In genomic region chr22:43187171-43188099, GRCh38 we compare ENCODE assay signal across 8 cellular contexts. TPM values are rescaled to one million over a fixed set of nuclear protein-coding genes. Genes with fewer than 3 reads are reported as not detected.
DNase-seq lines count a peak whose midpoint lies in the region; ATAC-seq and TF ChIP-seq lines count a peak whose summit lies in the region.

No MANE protein-coding gene starts in this region.

- no peaks in the 10 kb centered on the region for H3K9me3 Mint-ChIP-seq in neural progenitor cell

- TF ChIP-seq EP300 in stomach (IDR thresholded peaks at IDR 0.05): no peak

- H3K9me2 ChIP-seq in HCT116 (ENCODE audit: insufficient read depth) (no peaks in the 10 kb centered on the region), MM.1S (replicated peaks; ENCODE audit: insufficient read depth, low read length) (no peaks in the 10 kb centered on the region)

- peak overlapping the region; percentile 42 for H3K27ac Mint-ChIP-seq in neural progenitor cell

- CTCF ChIA-PET in HCT116 (lab: Charles Lee): interaction anchor here (0.7 to 1.4 kb wide), 9 partner anchors 9 to 240 kb away, joined by 3 to 11 read pairs (median 6); no protein-coding TSS in a partner anchor

- TF ChIP-seq POLR2A in HCT116 (IDR thresholded peaks at IDR 0.05; ENCODE audit: borderline replicate concordance, extremely low read depth, insufficient read depth, insufficient read length) (peak; percentile 95), stomach (IDR thresholded peaks at IDR 0.05) (peak in 2 of 4 donors; percentile 11 to 13)

- H3K4me3 ChIP-seq in HCT116 (replicated peaks in 1 of 2; ENCODE audit: low read depth in 1 of 2, low read length in 2 of 2) (peak overlapping the region; percentile 73 to 83), MM.1S (ENCODE audit: low read length) (peak overlapping the region; percentile 75), foreskin fibroblast (ENCODE audit: low read depth in 1 of 2, low read length in 2 of 2) (peak overlapping the region; percentile 45 to 63), neural progenitor cell (peak overlapping the region; percentile 26), stomach (peak overlapping the region; percentile 41 to 91 (median 68))

- peaks cover 28% of the 10 kb centered on the region for H3K4me1 Mint-ChIP-seq in neural progenitor cell

- H3K9ac ChIP-seq in HCT116 (ENCODE audit: low read length): peak overlapping the region; percentile 80
- H3K9ac ChIP-seq in MM.1S (ENCODE audit: low read length): peak overlapping the region; percentile 65
- no peak overlapping the region for H3K9ac ChIP-seq in neural progenitor cell

- H3K27me3 Mint-ChIP-seq in neural progenitor cell (ENCODE audit: insufficient read depth, low read depth): peaks cover 4% of the 10 kb centered on the region

- H3K36me3 Mint-ChIP-seq in neural progenitor cell: no peaks in the 10 kb centered on the region

- peak; percentile 32 to 65 (median 45); a peak in 5 of 6 replicates for TF ChIP-seq CTCF in HCT116 (IDR thresholded peaks at IDR 0.05 in 2 of 3, conservative IDR thresholded peaks at IDR 0.05 in 1 of 3; ENCODE audit: borderline replicate concordance in 1 of 3, insufficient read depth in 1 of 3, low read depth in 2 of 3, low read length in 2 of 3)
- TF ChIP-seq CTCF in MM.1S (IDR thresholded peaks at IDR 0.05; ENCODE audit: low read length): peak; percentile 57
- peak; percentile 16 for TF ChIP-seq CTCF in foreskin fibroblast (IDR thresholded peaks at IDR 0.05; ENCODE audit: low read depth, low read length)
- TF ChIP-seq CTCF in neural progenitor cell (IDR thresholded peaks at IDR 0.05): peak; percentile 69
- peak in 4 of 7 experiments; percentile 64 to 85 (median 73) for TF ChIP-seq CTCF in stomach (IDR thresholded peaks at IDR 0.05)

- no peaks in the 10 kb centered on the region for H3K9me3 ChIP-seq in HCT116 (ENCODE audit: control insufficient read depth in 1 of 2, insufficient read depth in 1 of 2, low read depth in 1 of 2, low read length in 2 of 2)
- no peaks in the 10 kb centered on the region for H3K9me3 ChIP-seq in MM.1S (replicated peaks; ENCODE audit: insufficient read depth, low read length)
- H3K9me3 ChIP-seq in neural progenitor cell (ENCODE audit: low read depth): no peaks in the 10 kb centered on the region
- H3K9me3 ChIP-seq in stomach: no peaks in the 10 kb centered on the region

- POLR2A ChIA-PET in HCT116 (lab: Charles Lee): interaction anchor here (0.9 to 1.4 kb wide), 7 partner anchors 9 to 572 kb away, joined by 3 to 9 read pairs (median 4); partner anchors contain the start of gene POLDIP3

- H3K36me3 ChIP-seq in HCT116 (ENCODE audit: control insufficient read depth in 1 of 2, insufficient read depth in 2 of 2, low read length in 2 of 2) (peaks cover 0 to 10% of the 10 kb centered on the region in 2 experiments; a peak in 2 of 4 replicates), MM.1S (replicated peaks; ENCODE audit: insufficient read depth, low read length) (no peaks in the 10 kb centered on the region), neural progenitor cell (no peaks in the 10 kb centered on the region), stomach (peaks cover 0 to 6% (median 4%) of the 10 kb centered on the region in 4 donors)

- intact Hi-C loops in HCT116 (cut with micrococcal nuclease) (no loop called here), stomach (cut with DNase I; ENCODE audit: low total_unique reads) (no loop called here)

- H4K20me1 ChIP-seq in HCT116 (ENCODE audit: insufficient read depth): no peaks in the 10 kb centered on the region
- H4K20me1 ChIP-seq in MM.1S (ENCODE audit: insufficient read depth, low read length): no peaks in the 10 kb centered on the region
- H4K20me1 ChIP-seq in neural progenitor cell (ENCODE audit: low read depth): peaks cover 34% of the 10 kb centered on the region

- H2AFZ ChIP-seq in HCT116 (ENCODE audit: low read depth, low read length, poor library complexity, severe bottlenecking): peak overlapping the region; percentile 78
- H2AFZ ChIP-seq in MM.1S (ENCODE audit: low read length): peak overlapping the region; percentile 92
- H2AFZ ChIP-seq in neural progenitor cell (replicated peaks): peak overlapping the region; percentile 6

- peak; percentile 89 for ATAC-seq in HCT116

- H3K27me3 ChIP-seq in HCT116 (ENCODE audit: insufficient read depth, low read length): no peaks in the 10 kb centered on the region
- H3K27me3 ChIP-seq in MM.1S (replicated peaks; ENCODE audit: insufficient read depth, low read length): peaks cover 12% of the 10 kb centered on the region; the same call in 1 of the 2 replicates
- H3K27me3 ChIP-seq in neural progenitor cell: no peaks in the 10 kb centered on the region
- no peaks in the 10 kb centered on the region for H3K27me3 ChIP-seq in stomach

- H3K27ac ChIP-seq in HCT116 (ENCODE audit: low read depth, low read length) (peak overlapping the region; percentile 64), MM.1S (ENCODE audit: low read length) (peak overlapping the region; percentile 77), neural progenitor cell (no peak overlapping the region), stomach (peak overlapping the region; percentile 90 to 96 (median 93))

- no peak; the same call in 1 of the 2 replicates for TF ChIP-seq RAD21 in HCT116 (IDR thresholded peaks at IDR 0.05; ENCODE audit: low read depth)

- H3K4me3 Mint-ChIP-seq in neural progenitor cell: peak overlapping the region; percentile 79

- H3K79me2 ChIP-seq in HCT116 (ENCODE audit: insufficient read depth, low read length) (peaks cover 42% of the 10 kb centered on the region), MM.1S (ENCODE audit: low read length) (peaks cover 39% of the 10 kb centered on the region), neural progenitor cell (ENCODE audit: low read depth) (peaks cover 31% of the 10 kb centered on the region)

- DNase-seq in GM04503 (ENCODE audit: low read depth) (peak; percentile 46), HCT116 (ENCODE audit: low read depth, low spot score) (peak; percentile 90), MM.1S (peak; percentile 96), SHP77 (lab: John Stamatoyannopoulos, UW) (peak; percentile 93 to 96), activated gamma-delta T cell (lab: John Stamatoyannopoulos, UW) (peak; percentile 94), foreskin fibroblast (peak; percentile 93 to 98), neural progenitor cell (ENCODE audit: low spot score) (peak; percentile 96), stomach (peak; percentile 98)

- no TSS peak for BruUV-seq in HCT116 (replicated peaks; lab: Mats Ljungman, UMichigan)

- RAD21 ChIA-PET in HCT116 (lab: Charles Lee; ENCODE audit: low non-redundant PET in 1 of 2, low total read pairs in 2 of 2, uncharacterized antibody in 2 of 2, unreplicated experiment in 2 of 2): interaction anchor here (0.6 to 1.2 kb wide), 2 partner anchors 9 to 41 kb away, joined by 4 to 5 read pairs; no protein-coding TSS in a partner anchor

- H3K4me1 ChIP-seq in HCT116 (ENCODE audit: control insufficient read depth in 1 of 2, insufficient read depth in 2 of 2, low read length in 2 of 2) (peaks cover 9 to 36% of the 10 kb centered on the region in 2 experiments; a peak in 3 of 4 replicates), MM.1S (ENCODE audit: low read length) (peaks cover 6% of the 10 kb centered on the region), neural progenitor cell (peaks cover 14% of the 10 kb centered on the region), stomach (peaks cover 20 to 46% (median 42%) of the 10 kb centered on the region in 4 donors)

- H3F3A ChIP-seq in MM.1S (ENCODE audit: insufficient read depth, low read length) (peaks cover 7% of the 10 kb centered on the region), neural progenitor cell (ENCODE audit: low read depth) (peaks cover 26% of the 10 kb centered on the region)

- H3K4me2 ChIP-seq in HCT116 (ENCODE audit: low read length) (peak overlapping the region; percentile 93), MM.1S (ENCODE audit: low read depth, low read length) (peak overlapping the region; percentile 88), neural progenitor cell (peak overlapping the region; percentile 64)

- 4 to 10% (median 6%) methylated on average over 37 to 58 of the region's 86 CpGs for WGBS in stomach, 5 donors

TF ChIP-seq in HCT116, 20 proteins besides CTCF, POLR2A, EP300 and RAD21 (continues in another document):
- TF ChIP-seq YY1 (IDR thresholded peaks at IDR 0.05; ENCODE audit: extremely low read depth, insufficient replicate concordance, low read depth, low read length) (peak; percentile 50), ZNF274 (IDR thresholded peaks at IDR 0.05; ENCODE audit: low read depth, low read length) (no peak), MAX (IDR thresholded peaks at IDR 0.05) (peak; percentile 77), TCF7L2 (IDR thresholded peaks at IDR 0.05; ENCODE audit: borderline replicate concordance, extremely low read depth, insufficient read depth, insufficient read length) (peak; percentile 71), ZFX (IDR thresholded peaks at IDR 0.05) (peak; percentile 64), CBX3 (IDR thresholded peaks at IDR 0.05; ENCODE audit: low read depth) (peak; percentile 99), EGR1 (IDR thresholded peaks at IDR 0.05; ENCODE audit: low read depth) (peak; percentile 51; the same call in 1 of the 2 replicates), EZH2phosphoT487 (IDR thresholded peaks at IDR 0.05; ENCODE audit: borderline replicate concordance) (no peak), SRF (IDR thresholded peaks at IDR 0.05; ENCODE audit: low read depth) (no peak; the same call in 1 of the 2 replicates), POLR2AphosphoS5 (IDR thresholded peaks at IDR 0.05; ENCODE audit: low read depth, low read length) (peak; percentile 96)
- TF ChIP-seq, protein P1, sequence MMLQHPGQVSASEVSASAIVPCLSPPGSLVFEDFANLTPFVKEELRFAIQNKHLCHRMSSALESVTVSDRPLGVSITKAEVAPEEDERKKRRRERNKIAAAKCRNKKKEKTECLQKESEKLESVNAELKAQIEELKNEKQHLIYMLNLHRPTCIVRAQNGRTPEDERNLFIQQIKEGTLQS (IDR thresholded peaks at IDR 0.05): no peak

RNA-seq across cellular contexts. Expression of gene TTLL12, which starts 0.5 kb away (rescaled TPM):
- 100 TPM for total RNA-seq in HCT116 (2021; ENCODE audit: unreplicated experiment)
- polyA plus RNA-seq in HCT116 (2012): 69.1 and 73.8 TPM in 2 replicates
- total RNA-seq in neural progenitor cell (ENCODE audit: low replicate concordance): 27.8 and 73.2 TPM in 2 replicates
- total RNA-seq in stomach: 10 to 100 TPM in 4 of 5 donors, 1 to 10 TPM in 1; 4.1 to 64.3 (median 18.7) TPM
- 10 to 100 TPM; 27.6 to 45.3 (median 32.7) TPM for polyA plus RNA-seq in stomach

RNA-seq across cellular contexts. Expression of gene TSPO, which starts 36.1 kb away (rescaled TPM):
- total RNA-seq in HCT116 (2021; ENCODE audit: unreplicated experiment) (192 TPM), neural progenitor cell (ENCODE audit: low replicate concordance) (1.6 and 9.9 TPM in 2 replicates), stomach (100 to 1,000 TPM; 198 to 421 (median 397) TPM)
- 201 and 205 TPM in 2 replicates for polyA plus RNA-seq in HCT116 (2012)
- polyA plus RNA-seq in stomach: 100 to 1,000 TPM; 323 to 489 (median 362) TPM

RNA-seq across cellular contexts. Expression of gene MCAT, which starts 44.2 kb away (rescaled TPM):
- 34.8 TPM for total RNA-seq in HCT116 (2021; ENCODE audit: unreplicated experiment)
- 19.0 and 20.8 TPM in 2 replicates for polyA plus RNA-seq in HCT116 (2012)
- 10.5 and 25.4 TPM in 2 replicates for total RNA-seq in neural progenitor cell (ENCODE audit: low replicate concordance)
- total RNA-seq in stomach: 100 to 1,000 TPM in 1 of 5 donors, 10 to 100 TPM in 3, not detected in 1; 11.7 to 197 (median 23.6) TPM
- 10 to 100 TPM; 17.0 to 24.6 (median 17.8) TPM for polyA plus RNA-seq in stomach

Comparison
In these comparisons a context has a peak if more than half of its experiments do, and no peak if none do; other contexts are left out.
1. DNase-seq: peak in every context shown above with its lines; median percentile 98 in stomach; 96 in MM.1S; 96 in neural progenitor cell; 96 in foreskin fibroblast; 94 in SHP77; 94 in activated gamma-delta T cell; 90 in HCT116; 46 in GM04503.
2. H2AFZ ChIP-seq: peak in every context shown above with its lines; median percentile 92 in MM.1S; 78 in HCT116; 6 in neural progenitor cell.
3. H3K4me3 ChIP-seq: peak in every context shown above with its lines; median percentile 78 in HCT116; 75 in MM.1S; 68 in stomach; 54 in foreskin fibroblast; 26 in neural progenitor cell.
4. CTCF ChIP-seq: peak in every context shown above with its lines; median percentile 73 in stomach; 69 in neural progenitor cell; 57 in MM.1S; 45 in HCT116; 16 in foreskin fibroblast.
5. RNA of gene TSPO, which starts 36.1 kb away (total RNA-seq): 198 to 421 TPM in stomach and 192 TPM in HCT116 (single experiment); 1.6 to 9.9 TPM in neural progenitor cell; every median in the first group is over 10 times any median in the second.
6. Peak in every context shown above with its lines, with median percentiles within 50 percentile points of each other: H3K4me2 ChIP-seq.